In genomic region chr4:55312491-55313101, GRCh38 we compare ENCODE assay signal across 8 cellular contexts. TPM values are rescaled to one million over a fixed set of nuclear protein-coding genes. Genes with fewer than 3 reads are reported as not detected.
DNase-seq lines count a peak whose midpoint lies in the region; ATAC-seq and TF ChIP-seq lines count a peak whose summit lies in the region.

No MANE protein-coding gene starts in this region.

- peak; percentile 78 for ATAC-seq in GM21576 (IDR thresholded peaks at IDR 0.05; ENCODE audit: unreplicated experiment)
- ATAC-seq in activated CD8-positive, alpha-beta T cell treated with anti-CD3 and anti-CD28 coated beads for 36 hours, result peak; percentile 64
- no peak for ATAC-seq in HG02763 (IDR thresholded peaks at IDR 0.05; ENCODE audit: unreplicated experiment)

- H3K4me3 Mint-ChIP-seq in activated CD8-positive, alpha-beta T cell treated with anti-CD3 and anti-CD28 coated beads for 36 hours, result no peak overlapping the region

- H3K27me3 Mint-ChIP-seq in activated CD8-positive, alpha-beta T cell treated with anti-CD3 and anti-CD28 coated beads for 36 hours, result no peaks in the 10 kb centered on the region

- CTCF ChIA-PET in activated CD8-positive, alpha-beta T cell treated with anti-CD3 and anti-CD28 coated beads for 36 hours (lab: Charles Lee), result interaction anchor here (0.6 to 3.1 kb wide), 16 partner anchors 10 to 341 kb away, joined by 3 to 23 read pairs (median 3); partner anchors contain the start of gene SRD5A3

- H3K27ac Mint-ChIP-seq in activated CD8-positive, alpha-beta T cell treated with anti-CD3 and anti-CD28 coated beads for 36 hours, result no peak overlapping the region

- no peaks in the 10 kb centered on the region for H3K9me3 Mint-ChIP-seq in activated CD8-positive, alpha-beta T cell treated with anti-CD3 and anti-CD28 coated beads for 36 hours

- intact Hi-C loops in activated CD8-positive, alpha-beta T cell treated with anti-CD3 and anti-CD28 coated beads for 36 hours (cut with micrococcal nuclease), result loop anchor here (10.0 kb wide), 1 partner anchor 128 kb away; no protein-coding TSS in a partner anchor

- H3K36me3 Mint-ChIP-seq in activated CD8-positive, alpha-beta T cell treated with anti-CD3 and anti-CD28 coated beads for 36 hours (ENCODE audit: low read depth), result no peaks in the 10 kb centered on the region

- TF ChIP-seq CTCF in activated CD8-positive, alpha-beta T cell treated with anti-CD3 and anti-CD28 coated beads for 36 hours (IDR thresholded peaks at IDR 0.05), result peak; percentile 59

- DNase-seq in DMS 273 (lab: John Stamatoyannopoulos, UW; ENCODE audit: unreplicated experiment), result peak; percentile 67
- DNase-seq in DMS 273 treated with DMSO at 0.1 percent for 48 hours (lab: John Stamatoyannopoulos, UW), result no peak
- DNase-seq in NAMALWA (ENCODE audit: low spot score), result peak; percentile 64
- DNase-seq in activated CD8-positive, alpha-beta T cell treated with anti-CD3 and anti-CD28 coated beads for 36 hours, result peak; percentile 55
- peak; percentile 79 for DNase-seq in globus pallidus (ENCODE audit: low spot score)
- peak; percentile 50 for DNase-seq in renal cortical epithelial cell (ENCODE audit: low read depth)

- POLR2A ChIA-PET in activated CD8-positive, alpha-beta T cell treated with anti-CD3 and anti-CD28 coated beads for 36 hours (lab: Charles Lee), result no interaction called here

- peaks cover 6% of the 10 kb centered on the region for H3K4me1 Mint-ChIP-seq in activated CD8-positive, alpha-beta T cell treated with anti-CD3 and anti-CD28 coated beads for 36 hours (ENCODE audit: low read depth)

RNA-seq across cellular contexts. Expression of gene SRD5A3, which starts 33.4 kb away (rescaled TPM):
- total RNA-seq in activated CD8-positive, alpha-beta T cell treated with anti-CD3 and anti-CD28 coated beads for 36 hours, result 10 to 100 TPM; 12.9 to 15.9 TPM
- total RNA-seq in renal cortical epithelial cell, result 10.8 and 12.0 TPM in 2 replicates
